In genomic region chr12:291153-291723, GRCh38 we compare ENCODE assay signal across 1 cellular context.
TF ChIP-seq lines count a peak whose summit lies in the region.

No MANE protein-coding gene starts in this region.

TF ChIP-seq in K562, 482 proteins besides CTCF, POLR2A, EP300 and RAD21:
- TF ChIP-seq ATF3 (IDR thresholded peaks at IDR 0.05) (peak; percentile 66; the same call in 1 of the 2 replicates), ATF3 (CRISPR knock-in tag; conservative IDR thresholded peaks at IDR 0.05) (no peak), ZNF263 (CRISPR knock-in tag; IDR thresholded peaks at IDR 0.05; ENCODE audit: borderline replicate concordance) (no peak), HMBOX1 (IDR thresholded peaks at IDR 0.05) (peak; percentile 32; the same call in 1 of the 2 replicates), L3MBTL2 (IDR thresholded peaks at IDR 0.05) (no peak), CEBPG (CRISPR knock-in tag; IDR thresholded peaks at IDR 0.05) (peak; percentile 58; the same call in 1 of the 2 replicates), CEBPG (tag; conservative IDR thresholded peaks at IDR 0.05 in 1 of 2, IDR thresholded peaks at IDR 0.05 in 1 of 2) (peak; percentile 30 to 88; a peak in 2 of 4 replicates)
